ENCODE assay signal across 8 cellular contexts in genomic region chr6:157221817-157222175, GRCh38.
DNase-seq lines count a peak whose midpoint lies in the region; ATAC-seq and TF ChIP-seq lines count a peak whose summit lies in the region.

No MANE protein-coding gene starts in this region.

- H3K4me2 ChIP-seq in OCI-LY1 (ENCODE audit: low read length) = peak overlapping the region; percentile 78

- no peaks in the 10 kb centered on the region for H3K9me3 Mint-ChIP-seq in activated CD4-positive, alpha-beta T cell treated with anti-CD3 and anti-CD28 coated beads for 36 hours (ENCODE audit: low read depth)
- H3K9me3 Mint-ChIP-seq in progenitor cell of endocrine pancreas (ENCODE audit: low read depth) = no peaks in the 10 kb centered on the region

- H3K9me3 ChIP-seq in OCI-LY1 (ENCODE audit: low read length) = no peaks in the 10 kb centered on the region

- no peak overlapping the region for H3K9ac ChIP-seq in OCI-LY1 (ENCODE audit: low read length)

- no peak for DNase-seq in activated CD4-positive, alpha-beta T cell treated with anti-CD3 and anti-CD28 coated beads for 36 hours
- no peak for DNase-seq in activated CD4-positive, alpha-beta T cell treated with anti-CD3 and anti-CD28 coated beads for 4 hours
- DNase-seq in coronary artery (ENCODE audit: low spot score) (no peak), progenitor cell of endocrine pancreas (ENCODE audit: low spot score, unreplicated experiment) (no peak), foreskin melanocyte (no peak), ureter (ENCODE audit: low spot score) (no peak)
- DNase-seq in activated CD4-positive, CD25-positive, alpha-beta regulatory T cell treated with anti-CD3 and anti-CD28 coated beads, Interleukin-2, amount 50 U/mL, for 72 hours = no peak

- intact Hi-C loops in activated CD4-positive, alpha-beta T cell treated with anti-CD3 and anti-CD28 coated beads for 36 hours (cut with DNase I, micrococcal nuclease) = loop anchor here in 1 of 2 experiments (1.0 kb wide), 2 partner anchors 53 to 200 kb away; no protein-coding TSS in a partner anchor

- H3K4me1 Mint-ChIP-seq in activated CD4-positive, alpha-beta T cell treated with anti-CD3 and anti-CD28 coated beads for 36 hours = peaks cover 39% of the 10 kb centered on the region
- H3K4me1 Mint-ChIP-seq in progenitor cell of endocrine pancreas (ENCODE audit: low read depth) = peaks cover 10% of the 10 kb centered on the region

- H3K4me1 ChIP-seq in OCI-LY1 (ENCODE audit: insufficient read depth, low read length, severe bottlenecking) = peaks cover 33% of the 10 kb centered on the region

- no peak overlapping the region for H2AFZ ChIP-seq in OCI-LY1 (ENCODE audit: low read length)

- CTCF ChIA-PET in activated CD4-positive, alpha-beta T cell treated with anti-CD3 and anti-CD28 coated beads for 36 hours (lab: Charles Lee) = interaction anchor here (1.1 kb wide), 1 partner anchor 14 kb away, joined by 4 read pairs; no protein-coding TSS in a partner anchor

- no peaks in the 10 kb centered on the region for H3K36me3 ChIP-seq in OCI-LY1 (ENCODE audit: insufficient read depth, low read length)

- peak overlapping the region; percentile 75 for H3K4me3 Mint-ChIP-seq in activated CD4-positive, alpha-beta T cell treated with anti-CD3 and anti-CD28 coated beads for 36 hours
- H3K4me3 Mint-ChIP-seq in progenitor cell of endocrine pancreas (ENCODE audit: low read depth) = no peak overlapping the region

- H3K27ac ChIP-seq in OCI-LY1 (ENCODE audit: low read depth, low read length, poor library complexity, severe bottlenecking) (no peak overlapping the region), coronary artery (peak overlapping the region; percentile 61 to 82)

- TF ChIP-seq CTCF in OCI-LY1 (IDR thresholded peaks at IDR 0.05; ENCODE audit: low read length) = no peak
- TF ChIP-seq CTCF in coronary artery (IDR thresholded peaks at IDR 0.05) = no peak
- no peak for TF ChIP-seq CTCF in progenitor cell of endocrine pancreas (IDR thresholded peaks at IDR 0.05; ENCODE audit: unreplicated experiment)

- H3K79me2 ChIP-seq in OCI-LY1 (ENCODE audit: insufficient read depth, low read length) = no peaks in the 10 kb centered on the region

- peak overlapping the region; percentile 61 for H3K4me3 ChIP-seq in OCI-LY1 (ENCODE audit: low read depth, low read length, poor library complexity, severe bottlenecking)
- H3K4me3 ChIP-seq in coronary artery = peak overlapping the region; percentile 49

- H3F3A ChIP-seq in OCI-LY1 (ENCODE audit: insufficient read depth, low read length) = no peaks in the 10 kb centered on the region

- H3K27me3 Mint-ChIP-seq in activated CD4-positive, alpha-beta T cell treated with anti-CD3 and anti-CD28 coated beads for 36 hours = no peaks in the 10 kb centered on the region
- peaks cover 11% of the 10 kb centered on the region for H3K27me3 Mint-ChIP-seq in progenitor cell of endocrine pancreas

- H3K27ac Mint-ChIP-seq in activated CD4-positive, alpha-beta T cell treated with anti-CD3 and anti-CD28 coated beads for 36 hours = peak overlapping the region; percentile 91
- peak overlapping the region; percentile 5 for H3K27ac Mint-ChIP-seq in progenitor cell of endocrine pancreas

- no peaks in the 10 kb centered on the region for H3K27me3 ChIP-seq in OCI-LY1 (ENCODE audit: insufficient read depth, low read length)

- POLR2A ChIA-PET in activated CD4-positive, alpha-beta T cell treated with anti-CD3 and anti-CD28 coated beads for 36 hours (lab: Charles Lee) = no interaction called here

- ATAC-seq in activated CD4-positive, alpha-beta T cell treated with anti-CD3 and anti-CD28 coated beads for 36 hours = no peak

- H3K9me2 ChIP-seq in OCI-LY1 (ENCODE audit: low read depth, low read length) = no peaks in the 10 kb centered on the region

- no peaks in the 10 kb centered on the region for H3K36me3 Mint-ChIP-seq in activated CD4-positive, alpha-beta T cell treated with anti-CD3 and anti-CD28 coated beads for 36 hours (ENCODE audit: low read depth)
- H3K36me3 Mint-ChIP-seq in progenitor cell of endocrine pancreas (ENCODE audit: insufficient read depth) = peaks cover 4% of the 10 kb centered on the region

- H4K20me1 ChIP-seq in OCI-LY1 (ENCODE audit: insufficient read depth, low read length) = no peaks in the 10 kb centered on the region
